ENCODE assay signal across 14 cellular contexts in the genomic region with DNA sequence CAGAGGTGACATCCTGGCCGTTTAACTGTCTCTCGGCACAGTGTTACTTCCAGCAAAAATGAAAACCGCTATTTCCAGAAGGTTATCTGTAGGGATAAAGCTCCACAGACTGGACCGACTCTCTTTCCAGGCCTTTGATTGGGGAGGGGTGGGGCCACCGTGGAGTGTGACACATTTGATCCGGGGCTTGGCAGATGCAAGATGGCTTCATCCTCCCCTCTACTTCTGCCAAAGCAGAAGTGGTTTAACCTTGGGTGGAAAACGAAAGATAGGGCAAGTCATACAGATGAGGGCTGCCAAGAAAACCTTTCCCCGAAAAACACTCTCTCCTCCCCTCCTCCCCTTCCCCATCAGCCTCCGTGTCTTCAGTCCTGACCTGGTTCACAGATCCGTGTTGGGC.
DNase-seq lines count a peak whose midpoint lies in the region; ATAC-seq and TF ChIP-seq lines count a peak whose summit lies in the region.
"Had no signal": no experiment of that assay in that cellular context is flagged by ENCODE, and none has a peak within 500 bp of the region (broad histone marks: within the 10 kb centered on the region; RNA-seq: fewer than 3 reads in every experiment).

No MANE protein-coding gene starts in this region.

- WGBS in endodermal cell (ENCODE audit: insufficient coverage in 1 of 2, insufficient read length in 1 of 2), 2 experiments, result 88 to 100% methylated on average over 6 to 10 of the region's 10 CpGs

- H3K36me3 Mint-ChIP-seq in neural crest cell (ENCODE audit: low read depth), result peaks cover 3% of the 10 kb centered on the region
- H3K36me3 Mint-ChIP-seq in type B pancreatic cell, result peaks cover 9% of the 10 kb centered on the region
- H3K36me3 Mint-ChIP-seq in endodermal cell (ENCODE audit: low read depth), result peaks cover 45% of the 10 kb centered on the region
- H3K36me3 Mint-ChIP-seq: activated CD8-positive, alpha-beta memory T cell treated with anti-CD3 and anti-CD28 coated beads, Interleukin-2, amount 10 ng/mL, durations not matched to agents 7 days and 5 days had no signal

- TF ChIP-seq CTCF in neural crest cell (conservative IDR thresholded peaks at IDR 0.05), result no peak
- no peak for TF ChIP-seq CTCF in type B pancreatic cell (conservative IDR thresholded peaks at IDR 0.05)
- no peak for TF ChIP-seq CTCF in endodermal cell (conservative IDR thresholded peaks at IDR 0.05)

- no peaks in the 10 kb centered on the region for H3K27me3 ChIP-seq in endodermal cell (ENCODE audit: control insufficient read depth, insufficient read depth, low read length, poor library complexity, severe bottlenecking)

- H3K9me3 Mint-ChIP-seq in neural crest cell, result no peaks in the 10 kb centered on the region
- no peaks in the 10 kb centered on the region for H3K9me3 Mint-ChIP-seq in type B pancreatic cell
- no peaks in the 10 kb centered on the region for H3K9me3 Mint-ChIP-seq in endodermal cell
- H3K9me3 Mint-ChIP-seq: activated naive CD4-positive, alpha-beta T cell treated with anti-CD3 and anti-CD28 coated beads, Interleukin-2, amount 50 U/mL, for 24 hours; IgD-negative memory B cell had no signal

- no peaks in the 10 kb centered on the region for H3K27me3 Mint-ChIP-seq in neural crest cell (ENCODE audit: low read depth)
- no peaks in the 10 kb centered on the region for H3K27me3 Mint-ChIP-seq in type B pancreatic cell
- H3K27me3 Mint-ChIP-seq in endodermal cell (ENCODE audit: insufficient read depth), result no peaks in the 10 kb centered on the region
- H3K27me3 Mint-ChIP-seq: activated CD8-positive, alpha-beta memory T cell treated with anti-CD3 and anti-CD28 coated beads, Interleukin-2, amount 10 ng/mL, durations not matched to agents 7 days and 5 days; activated naive CD4-positive, alpha-beta T cell treated with anti-CD3 and anti-CD28 coated beads, Interleukin-2, amount 50 U/mL, for 24 hours; IgD-negative memory B cell had no signal

- ATAC-seq in HG03565 (IDR thresholded peaks at IDR 0.05; ENCODE audit: unreplicated experiment), result no peak
- no peak for ATAC-seq in HG03139 (IDR thresholded peaks at IDR 0.05; ENCODE audit: unreplicated experiment)
- ATAC-seq: activated CD8-positive, alpha-beta memory T cell treated with anti-CD3 and anti-CD28 coated beads, Interleukin-2, amount 10 ng/mL, durations not matched to agents 7 days and 5 days had no signal

- H3K4me3 ChIP-seq in endodermal cell (ENCODE audit: low read length), result no peak overlapping the region

- DNase-seq in CD1c-positive myeloid dendritic cell (ENCODE audit: extremely low spot score), result peak; percentile 15
- DNase-seq in NOMO-1 treated with DMSO at 0.1 percent for 48 hours (lab: John Stamatoyannopoulos, UW; ENCODE audit: unreplicated experiment), result peak; percentile 89
- peak; percentile 34 for DNase-seq in fibroblast of peridontal ligament (ENCODE audit: extremely low read depth)
- no peak for DNase-seq in neural crest cell (ENCODE audit: low read depth, low spot score)
- DNase-seq in type B pancreatic cell (ENCODE audit: extremely low spot score, unreplicated experiment), result no peak
- DNase-seq in endodermal cell, result no peak
- DNase-seq: activated CD8-positive, alpha-beta memory T cell treated with anti-CD3 and anti-CD28 coated beads, Interleukin-2, amount 10 ng/mL, durations not matched to agents 7 days and 5 days; foreskin melanocyte; NCI-H1930; stimulated activated CD4-positive, alpha-beta T cell treated with anti-CD3 and anti-CD28 coated beads, Interleukin-15, amount 100 ng/mL, for 24 hours had no signal

- no peaks in the 10 kb centered on the region for H3K9me3 ChIP-seq in endodermal cell (ENCODE audit: control insufficient read depth, low read length)

- H3K4me3 Mint-ChIP-seq in neural crest cell (no peak overlapping the region), type B pancreatic cell (no peak overlapping the region), endodermal cell (no peak overlapping the region)
- H3K4me3 Mint-ChIP-seq: activated CD8-positive, alpha-beta memory T cell treated with anti-CD3 and anti-CD28 coated beads, Interleukin-2, amount 10 ng/mL, durations not matched to agents 7 days and 5 days; activated naive CD4-positive, alpha-beta T cell treated with anti-CD3 and anti-CD28 coated beads, Interleukin-2, amount 50 U/mL, for 24 hours; IgD-negative memory B cell had no signal

- peak overlapping the region; percentile 50 for H3K27ac Mint-ChIP-seq in neural crest cell (ENCODE audit: unreplicated experiment)
- no peak overlapping the region for H3K27ac Mint-ChIP-seq in type B pancreatic cell
- H3K27ac Mint-ChIP-seq in endodermal cell, result no peak overlapping the region
- H3K27ac Mint-ChIP-seq: activated CD8-positive, alpha-beta memory T cell treated with anti-CD3 and anti-CD28 coated beads, Interleukin-2, amount 10 ng/mL, durations not matched to agents 7 days and 5 days; activated naive CD4-positive, alpha-beta T cell treated with anti-CD3 and anti-CD28 coated beads, Interleukin-2, amount 50 U/mL, for 24 hours; IgD-negative memory B cell had no signal

- no peaks in the 10 kb centered on the region for H3K4me1 ChIP-seq in endodermal cell (ENCODE audit: control insufficient read depth, insufficient read depth, low read length)

- peaks cover 6% of the 10 kb centered on the region for H3K36me3 ChIP-seq in endodermal cell (ENCODE audit: control insufficient read depth, insufficient read depth, low read length)

- no peak overlapping the region for H3K9ac ChIP-seq in endodermal cell (ENCODE audit: extremely low read depth, low read length, poor library complexity, severe bottlenecking)

- H3K4me1 Mint-ChIP-seq in neural crest cell (no peaks in the 10 kb centered on the region), type B pancreatic cell (ENCODE audit: unreplicated experiment) (peaks cover 7% of the 10 kb centered on the region), endodermal cell (no peaks in the 10 kb centered on the region)
- H3K4me1 Mint-ChIP-seq: activated CD8-positive, alpha-beta memory T cell treated with anti-CD3 and anti-CD28 coated beads, Interleukin-2, amount 10 ng/mL, durations not matched to agents 7 days and 5 days; activated naive CD4-positive, alpha-beta T cell treated with anti-CD3 and anti-CD28 coated beads, Interleukin-2, amount 50 U/mL, for 24 hours had no signal

- H3K27ac ChIP-seq in endodermal cell (ENCODE audit: low read depth, low read length), result no peak overlapping the region

Comparison
In these comparisons a context has a peak if more than half of its experiments do, and no peak if none do; other contexts are left out.
1. DNase-seq: peak in CD1c-positive myeloid dendritic cell (single experiment), NOMO-1 treated with DMSO at 0.1 percent for 48 hours (single experiment) and fibroblast of peridontal ligament (single experiment); none in neural crest cell (single experiment), type B pancreatic cell (single experiment) and endodermal cell (single experiment).